Comparison of ENCODE assay signal across 31 cellular contexts in genomic region chr9:76135902-76136301, GRCh38.
DNase-seq lines count a peak whose midpoint lies in the region; ATAC-seq and TF ChIP-seq lines count a peak whose summit lies in the region.
"Had no signal": no experiment of that assay in that cellular context is flagged by ENCODE, and none has a peak within 500 bp of the region (broad histone marks: within the 10 kb centered on the region; RNA-seq: fewer than 3 reads in every experiment).

No MANE protein-coding gene starts in this region.

- no peaks in the 10 kb centered on the region for H3K36me3 Mint-ChIP-seq in activated naive CD8-positive, alpha-beta T cell treated with anti-CD3 and anti-CD28 coated beads, Interleukin-2, amount 50 U/mL, for 24 hours (ENCODE audit: low read depth)
- H3K36me3 Mint-ChIP-seq: brain; natural killer cell treated with Interleukin-12 subunit alpha and Interleukin-12 subunit beta and Interleukin-15 and Interleukin-18, amount 100 ng/mL, for 72 hours had no signal

- no peak for ATAC-seq in activated naive CD8-positive, alpha-beta T cell treated with anti-CD3 and anti-CD28 coated beads, Interleukin-2, amount 50 U/mL, for 24 hours
- ATAC-seq in GM21528 (IDR thresholded peaks at IDR 0.05; ENCODE audit: low FRiP score, unreplicated experiment): no peak
- ATAC-seq: mucosa of descending colon; natural killer cell treated with Interleukin-12 subunit alpha and Interleukin-12 subunit beta and Interleukin-15 and Interleukin-18, amount 100 ng/mL, for 72 hours had no signal

- POLR2A ChIA-PET in HEK293 (lab: Yijun Ruan, JAX): no interaction called here

- H3K36me3 ChIP-seq in HEK293 (ENCODE audit: control insufficient read depth in 2 of 2, insufficient read depth in 1 of 2, low read length in 2 of 2): no peaks in the 10 kb centered on the region
- H3K36me3 ChIP-seq: ovary, stomach, tibial nerve had no signal

- in situ Hi-C loops in astrocyte of the cerebellum (cut with HindIII; ENCODE audit: low sequenced_read_pairs): no loop called here

- H3K27me3 Mint-ChIP-seq in activated naive CD8-positive, alpha-beta T cell treated with anti-CD3 and anti-CD28 coated beads, Interleukin-2, amount 50 U/mL, for 24 hours: no peaks in the 10 kb centered on the region
- H3K27me3 Mint-ChIP-seq: activated CD4-positive, alpha-beta T cell treated with anti-CD3 and anti-CD28 coated beads, Interleukin-2, amount 10 ng/mL, durations not matched to agents 24 days and 14 days; activated T-cell treated with anti-CD3 and anti-CD28 coated beads, Interleukin-2, amount 50 U/mL, for 24 hours; brain; natural killer cell treated with Interleukin-12 subunit alpha and Interleukin-12 subunit beta and Interleukin-15 and Interleukin-18, amount 100 ng/mL, for 72 hours had no signal

- no peaks in the 10 kb centered on the region for H3K9me3 Mint-ChIP-seq in activated naive CD8-positive, alpha-beta T cell treated with anti-CD3 and anti-CD28 coated beads, Interleukin-2, amount 50 U/mL, for 24 hours
- H3K9me3 Mint-ChIP-seq: activated CD4-positive, alpha-beta T cell treated with anti-CD3 and anti-CD28 coated beads, Interleukin-2, amount 10 ng/mL, durations not matched to agents 24 days and 14 days; activated T-cell treated with anti-CD3 and anti-CD28 coated beads, Interleukin-2, amount 50 U/mL, for 24 hours; brain; natural killer cell treated with Interleukin-12 subunit alpha and Interleukin-12 subunit beta and Interleukin-15 and Interleukin-18, amount 100 ng/mL, for 72 hours; T-helper 2 cell treated with Interferon-gamma antibody and Interleukin-4, amounts not matched to agents 5 μg/mL and 100 μg/mL, for 36 hours had no signal

- no peaks in the 10 kb centered on the region for H3K9me3 ChIP-seq in HEK293 (ENCODE audit: control insufficient read depth, insufficient read depth, low read depth, low read length)
- H3K9me3 ChIP-seq: mucosa of descending colon, ovary, stomach, tibial nerve had no signal

- CTCF ChIA-PET in HEK293 (lab: Yijun Ruan, JAX): interaction anchor here (0.6 to 1.1 kb wide), 3 partner anchors 16 to 870 kb away, joined by 3 to 4 read pairs (median 3); no protein-coding TSS in a partner anchor

- H3K4me3 ChIP-seq in HEK293 (ENCODE audit: low read depth, low read length) (no peak overlapping the region), astrocyte of the cerebellum (ENCODE audit: low read depth, low read length) (no peak overlapping the region)
- H3K4me3 ChIP-seq: dorsolateral prefrontal cortex, mucosa of descending colon, ovary, skin epidermis, stomach, tibial nerve had no signal

- H3K4me1 ChIP-seq in HEK293 (ENCODE audit: control insufficient read depth, insufficient read depth, low read length): 0 out of 2 replicates have a peak, but pooled peaks cover 2% of the 10 kb centered on the region
- H3K4me1 ChIP-seq: stomach had no signal

- no peak overlapping the region for H3K4me3 Mint-ChIP-seq in activated naive CD8-positive, alpha-beta T cell treated with anti-CD3 and anti-CD28 coated beads, Interleukin-2, amount 50 U/mL, for 24 hours
- H3K4me3 Mint-ChIP-seq: activated CD4-positive, alpha-beta T cell treated with anti-CD3 and anti-CD28 coated beads, Interleukin-2, amount 10 ng/mL, durations not matched to agents 24 days and 14 days; activated T-cell treated with anti-CD3 and anti-CD28 coated beads, Interleukin-2, amount 50 U/mL, for 24 hours; brain; natural killer cell treated with Interleukin-12 subunit alpha and Interleukin-12 subunit beta and Interleukin-15 and Interleukin-18, amount 100 ng/mL, for 72 hours; T-helper 2 cell treated with Interferon-gamma antibody and Interleukin-4, amounts not matched to agents 5 μg/mL and 100 μg/mL, for 36 hours had no signal

- DNase-seq in COR-L47 (lab: John Stamatoyannopoulos, UW): peak; percentile 37
- DNase-seq in astrocyte of the cerebellum (ENCODE audit: low read depth): peak; percentile 34
- peak; percentile 15 for DNase-seq in iris pigment epithelial cell (ENCODE audit: low read depth)
- no peak for DNase-seq in activated naive CD8-positive, alpha-beta T cell treated with anti-CD3 and anti-CD28 coated beads, Interleukin-2, amount 50 U/mL, for 24 hours
- DNase-seq in activated effector memory CD4-positive, alpha-beta T cell treated with Interleukin-2 at 50 U/mL for 16 hours: no peak
- DNase-seq: ACHN; activated CD4-positive, alpha-beta T cell treated with anti-CD3 and anti-CD28 coated beads, Interleukin-2, amount 10 ng/mL, durations not matched to agents 24 days and 14 days; activated gamma-delta T cell treated with Interleukin-2 at 50 U/mL for 16 hours; activated T-cell treated with anti-CD3 and anti-CD28 coated beads, Interleukin-2, amount 50 U/mL, for 24 hours; cerebellar nuclear complex; dorsolateral prefrontal cortex; head of caudate nucleus; Karpas-422; kidney; mucosa of descending colon; MV-4-11; NCI-H1930; NCI-H524; SHP77; stimulated activated CD4-positive, alpha-beta T cell treated with anti-CD3 and anti-CD28 coated beads, Interleukin-1b, Interleukin-23, amount 100 ng/mL, for 48 hours; stimulated activated CD8-positive, alpha-beta memory T cell treated with anti-CD3 and anti-CD28 coated beads, Interleukin-4, amount 100 ng/mL, for 48 hours; stomach had no signal

- no peak overlapping the region for H3K27ac Mint-ChIP-seq in activated naive CD8-positive, alpha-beta T cell treated with anti-CD3 and anti-CD28 coated beads, Interleukin-2, amount 50 U/mL, for 24 hours
- H3K27ac Mint-ChIP-seq: activated CD4-positive, alpha-beta T cell treated with anti-CD3 and anti-CD28 coated beads, Interleukin-2, amount 10 ng/mL, durations not matched to agents 24 days and 14 days; activated T-cell treated with anti-CD3 and anti-CD28 coated beads, Interleukin-2, amount 50 U/mL, for 24 hours; brain; natural killer cell treated with Interleukin-12 subunit alpha and Interleukin-12 subunit beta and Interleukin-15 and Interleukin-18, amount 100 ng/mL, for 72 hours; T-helper 2 cell treated with Interferon-gamma antibody and Interleukin-4, amounts not matched to agents 5 μg/mL and 100 μg/mL, for 36 hours had no signal

- TF ChIP-seq CTCF in HEK293 (tag by site-specific recombination; IDR thresholded peaks at IDR 0.05): no peak
- TF ChIP-seq CTCF in astrocyte of the cerebellum (IDR thresholded peaks at IDR 0.05; ENCODE audit: low read depth, low read length, missing control alignments): no peak

- no peak overlapping the region for H3K27ac ChIP-seq in HEK293 (ENCODE audit: extremely low read depth, low read depth, low read length)
- H3K27ac ChIP-seq: dorsolateral prefrontal cortex, ovary, skin epidermis, stomach, tibial nerve, VCaP had no signal

- peaks cover 6% of the 10 kb centered on the region for H3K4me1 Mint-ChIP-seq in activated naive CD8-positive, alpha-beta T cell treated with anti-CD3 and anti-CD28 coated beads, Interleukin-2, amount 50 U/mL, for 24 hours
- H3K4me1 Mint-ChIP-seq: brain had no signal

TF ChIP-seq in HEK293, 187 proteins besides CTCF, POLR2A, EP300 and RAD21 (continues in another document):
- TF ChIP-seq ZBTB44 (tag by site-specific recombination; IDR thresholded peaks at IDR 0.05): peak; percentile 60; the same call in 1 of the 2 replicates
- no peak for TF ChIP-seq ZNF792 (tag by site-specific recombination; IDR thresholded peaks at IDR 0.05)
- TF ChIP-seq SP3 (tag by site-specific recombination; IDR thresholded peaks at IDR 0.05): no peak
- TF ChIP-seq ZNF132 (tag by site-specific recombination; IDR thresholded peaks at IDR 0.05; ENCODE audit: borderline replicate concordance): no peak
- no peak for TF ChIP-seq ZNF664 (tag by site-specific recombination; IDR thresholded peaks at IDR 0.05)
- peak; percentile 72 for TF ChIP-seq INSM2 (tag by site-specific recombination; IDR thresholded peaks at IDR 0.05)
- peak; percentile 41; the same call in 1 of the 2 replicates for TF ChIP-seq PRDM4 (tag by site-specific recombination; IDR thresholded peaks at IDR 0.05)

Comparison
In these comparisons a context has a peak if more than half of its experiments do, and no peak if none do; other contexts are left out.
1. DNase-seq: peak in COR-L47 (single experiment), astrocyte of the cerebellum (single experiment) and iris pigment epithelial cell (single experiment); none in activated naive CD8-positive, alpha-beta T cell treated with anti-CD3 and anti-CD28 coated beads, Interleukin-2, amount 50 U/mL, for 24 hours (single experiment) and activated effector memory CD4-positive, alpha-beta T cell treated with Interleukin-2 at 50 U/mL for 16 hours (single experiment).